ENCODE assay signal across 14 cellular contexts in the genomic region with DNA sequence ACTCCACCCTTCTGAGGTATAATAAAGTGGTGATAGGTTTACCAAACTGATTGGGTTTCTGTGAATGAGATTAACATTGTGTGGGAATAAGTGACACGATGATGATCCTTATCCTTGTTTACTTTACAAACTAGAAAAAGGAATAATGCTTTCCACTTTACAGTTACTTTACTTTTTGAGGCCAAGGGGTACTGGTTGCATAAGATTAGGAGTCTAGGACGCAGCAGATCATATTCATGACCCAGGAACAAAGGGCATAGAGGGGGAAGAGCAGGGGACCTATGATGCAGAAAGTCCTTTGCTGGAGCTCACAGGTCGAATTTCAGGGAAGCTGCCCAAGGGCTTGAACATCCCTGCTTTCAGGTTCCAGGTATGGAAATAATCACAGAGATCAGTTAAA. TPM values are rescaled to one million over a fixed set of nuclear protein-coding genes. Genes with fewer than 3 reads are reported as not detected.
A peak's percentile ranks its signal among the peaks of the same experiment; 100 is the strongest.
DNase-seq lines count a peak whose midpoint lies in the region; ATAC-seq, FAIRE-seq and TF ChIP-seq lines count a peak whose summit lies in the region.
"Had no signal": no experiment of that assay in that cellular context is flagged by ENCODE, and none has a peak within 500 bp of the region (broad histone marks: within the 10 kb centered on the region; RNA-seq: fewer than 3 reads in every experiment).

No MANE protein-coding gene starts in this region.

- CTCF ChIA-PET in T-cell (lab: Charles Lee), result no interaction called here

- H3K9ac ChIP-seq in kidney (ENCODE audit: low read length in 2 of 2), result peak overlapping the region; percentile 36 to 48

- H3K36me3 ChIP-seq in ACC112 (ENCODE audit: insufficient read depth, low read length) (no peaks in the 10 kb centered on the region), SJSA1 (no peaks in the 10 kb centered on the region), kidney (ENCODE audit: control insufficient read depth in 1 of 2, insufficient read depth in 2 of 2, low read length in 2 of 2) (no peaks in the 10 kb centered on the region), psoas muscle (ENCODE audit: insufficient read depth in 1 of 2, low read depth in 1 of 2) (peaks cover 0 to 2% of the 10 kb centered on the region in 2 donors), gastroesophageal sphincter (no peaks in the 10 kb centered on the region)
- H3K36me3 ChIP-seq: pancreas had no signal

- TF ChIP-seq POLR2A in gastroesophageal sphincter (IDR thresholded peaks at IDR 0.05), result no peak

- no peak for FAIRE-seq in kidney (lab: Jason Lieb, UNC)
- FAIRE-seq: pancreas had no signal

- WGBS in psoas muscle, 3 donors, result 53 to 85% (median 59%) methylated on average over 3 of the region's 3 CpGs
- 75 to 93% methylated on average over 3 of the region's 3 CpGs for WGBS in gastroesophageal sphincter (ENCODE audit: low coverage in 1 of 2), 2 donors

- ATAC-seq in psoas muscle (no peak), gastroesophageal sphincter (no peak), T-cell (replicated peaks in 1 of 4) (no peak)

- H3K9me3 ChIP-seq in SJSA1 (replicated peaks) (no peaks in the 10 kb centered on the region), kidney (ENCODE audit: control insufficient read depth in 1 of 2, low read length in 2 of 2) (no peaks in the 10 kb centered on the region), psoas muscle (no peaks in the 10 kb centered on the region), gastroesophageal sphincter (no peaks in the 10 kb centered on the region)
- H3K9me3 ChIP-seq: pancreas had no signal

- no peaks in the 10 kb centered on the region for H3K36me3 Mint-ChIP-seq in T-cell
- H3K36me3 Mint-ChIP-seq: brain had no signal

- intact Hi-C loops in kidney (cut with DNase I) (no loop called here), psoas muscle (cut with DNase I) (loop anchor here in 1 of 2 donors (5.0 kb wide), 1 partner anchor 40 kb away; no protein-coding TSS in a partner anchor)

- H3K9me3 Mint-ChIP-seq in T-cell, result no peaks in the 10 kb centered on the region

- H3K4me1 ChIP-seq in ACC112 (ENCODE audit: control insufficient read depth, insufficient read depth, low read length, unreplicated experiment), result peaks cover 9% of the 10 kb centered on the region
- peaks cover 16% of the 10 kb centered on the region for H3K4me1 ChIP-seq in SJSA1 (replicated peaks)
- peaks cover 4 to 14% of the 10 kb centered on the region in 2 donors for H3K4me1 ChIP-seq in kidney (ENCODE audit: control insufficient read depth in 1 of 2, insufficient read depth in 1 of 2, low read depth in 1 of 2, low read length in 2 of 2)
- peaks cover 39% of the 10 kb centered on the region for H3K4me1 ChIP-seq in psoas muscle
- peaks cover 0 to 31% (median 4%) of the 10 kb centered on the region in 3 donors for H3K4me1 ChIP-seq in gastroesophageal sphincter

- no peak for TF ChIP-seq CTCF in kidney (IDR thresholded peaks at IDR 0.05; ENCODE audit: borderline replicate concordance, extremely low read depth, insufficient read depth)
- no peak for TF ChIP-seq CTCF in psoas muscle (IDR thresholded peaks at IDR 0.05)
- no peak for TF ChIP-seq CTCF in gastroesophageal sphincter (IDR thresholded peaks at IDR 0.05)

- H3K4me1 Mint-ChIP-seq in T-cell, result peaks cover 8 to 19% (median 14%) of the 10 kb centered on the region in 3 donors

- H3K27me3 ChIP-seq in ACC112 (ENCODE audit: insufficient read depth, low read length), result no peaks in the 10 kb centered on the region
- H3K27me3 ChIP-seq in SJSA1 (replicated peaks), result 0 out of 2 replicates have a peak, but pooled peaks cover 2% of the 10 kb centered on the region
- no peaks in the 10 kb centered on the region for H3K27me3 ChIP-seq in psoas muscle (ENCODE audit: insufficient read depth in 3 of 3, low read length in 2 of 3)
- H3K27me3 ChIP-seq in gastroesophageal sphincter, result no peaks in the 10 kb centered on the region
- H3K27me3 ChIP-seq: dorsolateral prefrontal cortex, pancreas had no signal

- POLR2A ChIA-PET in T-cell (lab: Charles Lee), result no interaction called here

- no peaks in the 10 kb centered on the region for H3K27me3 Mint-ChIP-seq in T-cell

- H3K4me3 ChIP-seq in ACC112 (ENCODE audit: low read depth, low read length) (no peak overlapping the region), SJSA1 (no peak overlapping the region), kidney (ENCODE audit: low read length in 2 of 2) (peak overlapping the region; percentile 31 to 40), psoas muscle (peak overlapping the region; percentile 47), gastroesophageal sphincter (no peak overlapping the region)
- H3K4me3 ChIP-seq: PC-9 had no signal

- H3K27ac ChIP-seq in ACC112 (ENCODE audit: low read depth, low read length) (no peak overlapping the region), SJSA1 (0 out of 2 replicates have a peak overlapping the region, but pooled peaks have one; percentile 7), kidney (ENCODE audit: low read depth in 2 of 2, low read length in 2 of 2) (peak overlapping the region; percentile 30 to 79), psoas muscle (peak overlapping the region; percentile 71), gastroesophageal sphincter (peak overlapping the region in 2 of 4 donors; percentile 58 to 60)
- H3K27ac ChIP-seq: PC-9 had no signal

- no peaks in the 10 kb centered on the region for H3K79me2 ChIP-seq in ACC112 (ENCODE audit: control insufficient read depth, insufficient read depth, low read length, unreplicated experiment)

- peak overlapping the region; percentile 53 for H2AFZ ChIP-seq in ACC112 (ENCODE audit: low read length, unreplicated experiment)
- H2AFZ ChIP-seq: PC-9 had no signal

- H3K27ac Mint-ChIP-seq in T-cell, result no peak overlapping the region

- TF ChIP-seq EP300 in gastroesophageal sphincter (IDR thresholded peaks at IDR 0.05), result no peak

- DNase-seq in SJSA1 (ENCODE audit: low read depth in 1 of 2, low spot score in 2 of 2), result no peak
- no peak for DNase-seq in kidney
- no peak for DNase-seq in psoas muscle
- no peak for DNase-seq in AG08395 (ENCODE audit: low spot score)
- no peak for DNase-seq in T-cell
- DNase-seq in COLO668 (lab: John Stamatoyannopoulos, UW; ENCODE audit: unreplicated experiment), result no peak
- DNase-seq: dorsolateral prefrontal cortex, foreskin melanocyte, NCI-H524 treated with DMSO at 0.1 percent for 48 hours, pancreas, PC-9 had no signal

- H3K4me3 Mint-ChIP-seq in T-cell, result no peak overlapping the region

RNA-seq across cellular contexts. Expression of gene FGGY, which starts 20.4 kb away (rescaled TPM):
- 9.0 and 12.7 TPM in 2 replicates for total RNA-seq in SJSA1 (2014; rRNA removed; shearing (Covaris generic))
- total RNA-seq in kidney (31.0 TPM), psoas muscle (10 to 100 TPM; 46.5 to 72.2 (median 55.8) TPM), gastroesophageal sphincter (10 to 100 TPM; 19.0 to 29.6 (median 25.2) TPM), T-cell (10 to 100 TPM in 4 of 5 donors, 1 to 10 TPM in 1; 7.8 to 21.7 (median 12.6) TPM)
- polyA plus RNA-seq in kidney (ENCODE audit: insufficient read depth, low read depth, low replicate concordance) (11.2 TPM), psoas muscle (10 to 100 TPM; 11.9 to 26.4 (median 21.3) TPM)

Comparison
In these comparisons a context has a peak if more than half of its experiments do, and no peak if none do; other contexts are left out.
1. H3K4me3 ChIP-seq: peak in kidney (2 of 2) and psoas muscle (single experiment); none in ACC112 (single experiment), SJSA1 (single experiment) and gastroesophageal sphincter (0 of 2).